1 cellular context compared by ENCODE assay signal in the genomic region with DNA sequence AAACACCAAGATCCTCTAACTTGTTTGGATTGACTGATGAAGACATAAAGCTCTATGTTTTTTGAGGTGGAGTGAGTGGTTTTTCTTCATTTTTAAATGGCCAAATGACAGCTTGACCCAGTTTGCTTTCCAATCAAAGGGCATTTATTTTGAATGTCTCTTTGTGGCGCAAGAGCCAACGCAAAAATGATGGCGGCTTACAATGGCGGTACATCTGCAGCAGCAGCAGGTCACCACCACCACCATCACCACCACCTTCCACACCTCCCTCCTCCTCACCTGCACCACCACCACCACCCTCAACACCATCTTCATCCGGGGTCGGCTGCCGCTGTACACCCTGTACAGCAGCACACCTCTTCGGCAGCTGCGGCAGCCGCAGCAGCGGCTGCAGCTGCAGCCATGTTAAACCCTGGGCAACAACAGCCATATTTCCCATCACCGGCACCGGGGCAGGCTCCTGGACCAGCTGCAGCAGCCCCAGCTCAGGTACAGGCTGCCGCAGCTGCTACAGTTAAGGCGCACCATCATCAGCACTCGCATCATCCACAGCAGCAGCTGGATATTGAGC.
TF ChIP-seq lines count a peak whose summit lies in the region.

No MANE protein-coding gene starts in this region.

TF ChIP-seq in endothelial cell of umbilical vein, 7 proteins besides CTCF, POLR2A, EP300 and RAD21 (continued from another document):
- TF ChIP-seq EZH2 (IDR thresholded peaks at IDR 0.05; ENCODE audit: borderline replicate concordance, low read depth, low read length, severe bottlenecking): no peak
TF ChIP-seq in endothelial cell of umbilical vein: peak in this region for 0.
